In the genomic region with DNA sequence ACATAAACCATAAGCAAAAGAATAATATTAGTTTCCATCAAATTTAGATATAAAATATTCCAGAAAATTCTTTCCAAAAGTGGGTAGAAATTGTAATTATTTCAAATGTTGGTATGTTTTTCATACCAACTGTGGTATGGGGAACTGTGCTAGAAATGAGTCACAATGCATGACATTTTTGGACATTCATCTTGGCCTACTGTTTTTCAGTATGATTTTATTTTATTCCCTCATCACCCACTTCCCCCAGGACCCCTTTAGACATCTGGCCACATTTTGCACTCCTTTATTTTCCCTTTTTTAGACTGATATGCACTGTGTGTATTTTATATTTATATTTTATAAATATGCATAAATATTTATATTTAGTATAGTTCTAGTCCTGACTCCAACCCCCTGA, we compare ENCODE assay signal across 21 cellular contexts.
"Had no signal": no experiment of that assay in that cellular context is flagged by ENCODE, and none has a peak within 500 bp of the region (broad histone marks: within the 10 kb centered on the region; RNA-seq: fewer than 3 reads in every experiment).

No MANE protein-coding gene starts in this region.

- H3K27ac ChIP-seq: dorsolateral prefrontal cortex, epithelial cell of prostate, hepatocyte, pancreas, right lobe of liver, tibial artery had no signal

- H3K27me3 ChIP-seq: dorsolateral prefrontal cortex, hepatocyte, pancreas, right lobe of liver had no signal

- H3K4me2 ChIP-seq: hepatocyte had no signal

- H3K4me3 ChIP-seq: dorsolateral prefrontal cortex, hepatocyte, mucosa of descending colon, pancreas, right lobe of liver, tibial artery had no signal

- DNase-seq: activated T-cell treated with anti-CD3 and anti-CD28 coated beads, Interleukin-2, amount 50 U/mL, for 4 hours; anterior cingulate cortex; caudate nucleus; dorsolateral prefrontal cortex; endodermal cell; left cardiac atrium; mesenchymal stem cell; mucosa of descending colon; naive B cell; pancreas; right lobe of liver; stimulated activated CD4-positive, alpha-beta T cell treated with anti-CD3 and anti-CD28 coated beads, Interleukin-4, amount 100 ng/mL, for 24 hours; substantia nigra; SW 1271; tibial artery had no signal

- H3K4me3 Mint-ChIP-seq: activated naive CD8-positive, alpha-beta T cell; activated T-cell treated with anti-CD3 and anti-CD28 coated beads, Interleukin-2, amount 50 U/mL, for 4 hours; brain; endodermal cell; naive B cell; stimulated activated memory B cell treated with anti-CD40 and anti-IgM and Interleukin-4, amounts not matched to agents 10 μg/mL and 1 μg/mL and 100 μg/mL, for 72 hours had no signal

- H3K27ac Mint-ChIP-seq: activated naive CD8-positive, alpha-beta T cell; brain; endodermal cell; naive B cell; stimulated activated memory B cell treated with anti-CD40 and anti-IgM and Interleukin-4, amounts not matched to agents 10 μg/mL and 1 μg/mL and 100 μg/mL, for 72 hours had no signal

- H3K4me1 ChIP-seq: pancreas, right lobe of liver, tibial artery had no signal

- H3K4me1 Mint-ChIP-seq: brain; endodermal cell; naive B cell; stimulated activated memory B cell treated with anti-CD40 and anti-IgM and Interleukin-4, amounts not matched to agents 10 μg/mL and 1 μg/mL and 100 μg/mL, for 72 hours had no signal

- H3K36me3 ChIP-seq: pancreas, right lobe of liver, tibial artery had no signal

- H3K36me3 Mint-ChIP-seq: naive B cell; stimulated activated memory B cell treated with anti-CD40 and anti-IgM and Interleukin-4, amounts not matched to agents 10 μg/mL and 1 μg/mL and 100 μg/mL, for 72 hours had no signal

- H3K9me3 Mint-ChIP-seq: activated T-cell treated with anti-CD3 and anti-CD28 coated beads, Interleukin-2, amount 50 U/mL, for 4 hours; brain; endodermal cell; naive B cell; stimulated activated memory B cell treated with anti-CD40 and anti-IgM and Interleukin-4, amounts not matched to agents 10 μg/mL and 1 μg/mL and 100 μg/mL, for 72 hours had no signal

- H3K79me2 ChIP-seq: hepatocyte had no signal

- H3K9me3 ChIP-seq: mucosa of descending colon, pancreas, right lobe of liver, tibial artery had no signal

- ATAC-seq: activated CD4-positive, CD25-positive, alpha-beta regulatory T cell treated with anti-CD3 and anti-CD28 coated beads, Interleukin-2, amount 50 U/mL, for 24 hours; activated T-cell treated with anti-CD3 and anti-CD28 coated beads, Interleukin-2, amount 50 U/mL, for 4 hours; mucosa of descending colon; pancreas; right lobe of liver; stimulated activated memory B cell treated with anti-CD40 and anti-IgM and Interleukin-4, amounts not matched to agents 10 μg/mL and 1 μg/mL and 100 μg/mL, for 72 hours had no signal

- H2AFZ ChIP-seq: hepatocyte had no signal

- H3K27me3 Mint-ChIP-seq: activated naive CD8-positive, alpha-beta T cell had no signal
